25 cellular contexts compared by ENCODE assay signal in the genomic region with DNA sequence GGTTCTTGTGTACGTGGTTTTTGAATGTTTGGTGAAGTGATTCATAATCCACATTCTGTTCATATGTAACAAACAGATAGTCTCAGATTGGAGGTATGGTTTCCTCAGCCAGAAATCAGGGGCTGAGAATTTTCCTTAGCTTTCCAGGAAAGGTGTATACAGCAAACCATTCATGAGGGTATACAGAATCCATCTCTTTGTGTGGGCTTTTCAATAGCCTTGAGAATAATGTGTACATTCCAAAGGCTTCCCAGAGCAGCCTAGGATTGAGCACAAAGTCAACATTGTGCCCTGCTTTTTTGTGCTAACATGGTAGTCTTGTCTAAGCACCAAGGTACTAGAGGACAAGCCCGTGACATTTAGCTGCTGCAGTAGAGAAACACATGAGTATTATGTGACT.
DNase-seq lines count a peak whose midpoint lies in the region; ATAC-seq, FAIRE-seq and TF ChIP-seq lines count a peak whose summit lies in the region.
"Had no signal": no experiment of that assay in that cellular context is flagged by ENCODE, and none has a peak within 500 bp of the region (broad histone marks: within the 10 kb centered on the region; RNA-seq: fewer than 3 reads in every experiment).

No MANE protein-coding gene starts in this region.

- H3K9me3 ChIP-seq in smooth muscle cell (replicated peaks; ENCODE audit: low read depth): no peaks in the 10 kb centered on the region
- H3K9me3 ChIP-seq: Caco-2 had no signal

- H3F3A ChIP-seq in smooth muscle cell (ENCODE audit: low read depth): peaks cover 3% of the 10 kb centered on the region

- peaks cover 8% of the 10 kb centered on the region for H3K4me1 ChIP-seq in smooth muscle cell (ENCODE audit: low read depth)

- FAIRE-seq in GM19239 (lab: Jason Lieb, UNC) (peak; percentile 4), HTR-8/SVneo (lab: Jason Lieb, UNC) (peak; percentile 46), bronchial epithelial cell (lab: Jason Lieb, UNC) (peak; percentile 83)
- FAIRE-seq: GM12892, GM18507, RCC 7860 had no signal

- H2AFZ ChIP-seq in smooth muscle cell (ENCODE audit: low read depth): no peak overlapping the region

- H3K36me3 ChIP-seq in bronchial epithelial cell (ENCODE audit: control insufficient read depth, insufficient read depth, low read length) (no peaks in the 10 kb centered on the region), smooth muscle cell (ENCODE audit: low read depth) (no peaks in the 10 kb centered on the region)

- H3K79me2 ChIP-seq in smooth muscle cell (ENCODE audit: low read depth): no peaks in the 10 kb centered on the region

- H3K4me3 ChIP-seq in bronchial epithelial cell (ENCODE audit: low read depth, low read length) (no peak overlapping the region), smooth muscle cell (no peak overlapping the region)

- H3K27ac ChIP-seq in smooth muscle cell (ENCODE audit: low read depth): peak overlapping the region; percentile 85
- H3K27ac ChIP-seq: C4-2B had no signal

- TF ChIP-seq CTCF in bronchial epithelial cell (IDR thresholded peaks at IDR 0.05; ENCODE audit: insufficient read depth, low read length, severe bottlenecking): no peak
- TF ChIP-seq CTCF in smooth muscle cell (IDR thresholded peaks at IDR 0.05; ENCODE audit: borderline replicate concordance, insufficient read depth, poor library complexity, severe bottlenecking): no peak

- no peaks in the 10 kb centered on the region for H4K20me1 ChIP-seq in smooth muscle cell (ENCODE audit: low read depth)

- WGBS in smooth muscle cell (ENCODE audit: low lambda C conversion rate): 50% methylated on average over 2 of the region's 2 CpGs

- no peak for TF ChIP-seq POLR2A in GM18505 (IDR thresholded peaks at IDR 0.05; ENCODE audit: borderline replicate concordance, extremely low read depth, insufficient read depth, insufficient read length)

- no peak overlapping the region for H3K9ac ChIP-seq in smooth muscle cell (ENCODE audit: low read depth)

- no peak for ATAC-seq in GM18505 (IDR thresholded peaks at IDR 0.05; ENCODE audit: unreplicated experiment)
- ATAC-seq: CD8-positive, alpha-beta T cell; T-cell had no signal

- H3K27me3 ChIP-seq in bronchial epithelial cell (ENCODE audit: control insufficient read depth, insufficient read depth, low read length): no peaks in the 10 kb centered on the region
- no peaks in the 10 kb centered on the region for H3K27me3 ChIP-seq in smooth muscle cell (ENCODE audit: low read depth)

- H3K4me2 ChIP-seq in smooth muscle cell: no peak overlapping the region

- DNase-seq in GM19239 (ENCODE audit: insufficient read length, low spot score) (no peak), HTR-8/SVneo (ENCODE audit: insufficient read length, low spot score) (no peak), bronchial epithelial cell (ENCODE audit: low read depth) (peak; percentile 5), smooth muscle cell (lab: John Stamatoyannopoulos, UW; ENCODE audit: unreplicated experiment) (no peak), cerebellum (ENCODE audit: low spot score) (no peak), NCI-H2107 treated with DMSO at 0.1 percent for 48 hours (lab: John Stamatoyannopoulos, UW; ENCODE audit: unreplicated experiment) (no peak)
- DNase-seq: Caco-2; CD8-positive, alpha-beta T cell; DMS 273 treated with DMSO at 0.1 percent for 48 hours; DND-41; H7; NCI-H1092; NCI-H1417 treated with DMSO at 0.1 percent for 48 hours; NCI-H1694 treated with DMSO at 0.1 percent for 48 hours; NCI-H2081; NCI-H446; NCI-H524 treated with DMSO at 0.1 percent for 48 hours; NCI-H774; SIG-M5; T-cell had no signal
